Comparison of ENCODE assay signal across 8 cellular contexts in the genomic region with DNA sequence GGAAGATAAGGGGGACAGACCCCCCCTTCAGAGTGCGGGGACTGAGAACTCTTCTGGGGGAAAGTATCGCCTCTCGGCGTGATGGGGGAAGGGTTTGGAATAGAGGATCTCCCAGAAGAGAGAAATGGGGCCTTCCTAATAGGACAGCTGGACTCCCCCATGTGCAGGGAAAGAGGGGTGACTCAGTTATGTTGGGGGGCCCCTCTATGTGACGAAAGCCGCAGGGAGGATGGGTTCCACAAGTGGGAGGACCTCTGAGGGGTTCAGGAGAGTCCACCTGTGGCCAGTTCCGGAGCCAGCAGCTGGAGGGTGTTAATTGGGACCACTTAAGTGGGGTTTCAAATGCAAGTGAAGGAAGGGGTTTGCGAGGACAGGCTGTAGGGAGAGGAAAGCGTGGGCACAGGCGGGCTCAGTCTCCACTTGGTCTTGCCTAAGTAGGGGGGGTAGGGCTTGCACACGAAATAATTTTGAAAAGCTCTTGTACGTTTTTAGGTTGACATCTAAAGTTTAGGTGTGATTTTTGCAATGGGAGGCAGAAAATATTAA. TPM values are rescaled to one million over a fixed set of nuclear protein-coding genes. Genes with fewer than 3 reads are reported as not detected.
DNase-seq lines count a peak whose midpoint lies in the region; ATAC-seq and TF ChIP-seq lines count a peak whose summit lies in the region.

No MANE protein-coding gene starts in this region.

- peak overlapping the region; percentile 72; the same call in 1 of the 2 replicates for H3K9ac ChIP-seq in SK-N-SH
- H3K9ac ChIP-seq in NT2/D1 (ENCODE audit: insufficient read length, low read depth) = peak overlapping the region; percentile 88

- CTCF ChIA-PET in SK-N-SH (lab: Yijun Ruan, JAX) = no interaction called here

- 9% methylated on average over 11 of the region's 12 CpGs for WGBS in SK-N-SH (ENCODE audit: low lambda C conversion rate)
- WGBS in esophagus, 2 donors = 2 to 30% methylated on average over 12 of the region's 12 CpGs
- WGBS in prostate gland = under 1% methylated on average over 12 of the region's 12 CpGs

- TF ChIP-seq CTCF in SK-N-SH (IDR thresholded peaks at IDR 0.05) = no peak
- no peak for TF ChIP-seq CTCF in prostate gland (IDR thresholded peaks at IDR 0.05)

- H3K9me3 ChIP-seq in SK-N-SH (no peaks in the 10 kb centered on the region), NT2/D1 (ENCODE audit: insufficient read depth, low read length) (no peaks in the 10 kb centered on the region), esophagus (ENCODE audit: control insufficient read depth in 2 of 2, insufficient read depth in 1 of 2, low read depth in 1 of 2, low read length in 1 of 2) (no peaks in the 10 kb centered on the region), prostate gland (no peaks in the 10 kb centered on the region)

- peaks cover 20% of the 10 kb centered on the region for H3K79me2 ChIP-seq in SK-N-SH (ENCODE audit: insufficient read depth)

- peak overlapping the region; percentile 69 for H3K4me2 ChIP-seq in SK-N-SH

- TF ChIP-seq RAD21 in SK-N-SH (IDR thresholded peaks at IDR 0.05; ENCODE audit: low read length) = no peak

- H3K4me1 ChIP-seq in SK-N-SH (ENCODE audit: control insufficient read depth in 1 of 2, insufficient read depth in 2 of 2, low read depth in 1 of 2, low read length in 1 of 2) = peaks cover 0 to 18% of the 10 kb centered on the region in 2 experiments; a peak in 1 of 4 replicates
- peaks cover 22% of the 10 kb centered on the region for H3K4me1 ChIP-seq in NT2/D1 (ENCODE audit: insufficient read depth, insufficient read length)
- H3K4me1 ChIP-seq in esophagus (ENCODE audit: control insufficient read depth in 2 of 2, insufficient read depth in 2 of 2, low read length in 1 of 2) = peaks cover 0 to 8% of the 10 kb centered on the region in 2 donors
- H3K4me1 ChIP-seq in prostate gland (replicated peaks) = no peaks in the 10 kb centered on the region

- DNase-seq in SK-N-SH (no peak), NT2/D1 (ENCODE audit: low read depth, low spot score) (no peak), prostate gland (ENCODE audit: low spot score) (no peak), NCI-H1694 (lab: John Stamatoyannopoulos, UW) (no peak), HUDEP-2 (lab: John Stamatoyannopoulos, UW; ENCODE audit: unreplicated experiment in 76 of 76) (no peak), occipital lobe (lab: John Stamatoyannopoulos, UW) (no peak)

- H3F3A ChIP-seq in SK-N-SH (replicated peaks; ENCODE audit: insufficient read depth) = no peaks in the 10 kb centered on the region

- peaks cover 0 to 7% of the 10 kb centered on the region in 2 experiments for H3K36me3 ChIP-seq in SK-N-SH (replicated peaks in 1 of 2; ENCODE audit: control insufficient read depth in 1 of 2, insufficient read depth in 2 of 2, low read length in 1 of 2)
- peaks cover 38% of the 10 kb centered on the region for H3K36me3 ChIP-seq in NT2/D1 (ENCODE audit: insufficient read depth, insufficient read length, low read length)
- peaks cover 0 to 19% of the 10 kb centered on the region in 2 donors for H3K36me3 ChIP-seq in esophagus (ENCODE audit: control insufficient read depth in 2 of 2, insufficient read depth in 2 of 2, low read length in 1 of 2)
- no peaks in the 10 kb centered on the region for H3K36me3 ChIP-seq in prostate gland

- no peak for TF ChIP-seq EP300 in SK-N-SH (IDR thresholded peaks at IDR 0.05; ENCODE audit: borderline replicate concordance in 1 of 2, low read depth in 1 of 2, low read length in 1 of 2)

- H3K9me2 ChIP-seq in SK-N-SH = no peaks in the 10 kb centered on the region

- H3K27me3 ChIP-seq in SK-N-SH (ENCODE audit: insufficient read depth) = peaks cover 10% of the 10 kb centered on the region; the same call in 1 of the 2 replicates
- peaks cover 28% of the 10 kb centered on the region for H3K27me3 ChIP-seq in NT2/D1 (ENCODE audit: insufficient read depth, insufficient read length)
- no peaks in the 10 kb centered on the region for H3K27me3 ChIP-seq in esophagus (ENCODE audit: control insufficient read depth in 1 of 2, insufficient read depth in 2 of 2, low read length in 2 of 2)
- H3K27me3 ChIP-seq in prostate gland (replicated peaks; ENCODE audit: insufficient read depth) = no peaks in the 10 kb centered on the region

- no peaks in the 10 kb centered on the region for H4K20me1 ChIP-seq in SK-N-SH (ENCODE audit: insufficient read depth)

- TF ChIP-seq POLR2A in prostate gland (IDR thresholded peaks at IDR 0.05) = no peak

- POLR2A ChIA-PET in SK-N-SH (lab: Yijun Ruan, JAX) = no interaction called here

- H3K4me3 ChIP-seq in SK-N-SH (ENCODE audit: low read depth in 2 of 2, low read length in 1 of 2) = peak overlapping the region; percentile 56 to 60
- H3K4me3 ChIP-seq in NT2/D1 (ENCODE audit: insufficient read length, low read depth) = peak overlapping the region; percentile 81
- peak overlapping the region; percentile 59 to 60 for H3K4me3 ChIP-seq in esophagus (ENCODE audit: low read depth in 1 of 2, low read length in 2 of 2)
- H3K4me3 ChIP-seq in prostate gland = peak overlapping the region; percentile 46 to 63

- intact Hi-C loops in prostate gland (cut with DNase I) = loop anchor here (2.0 to 10.0 kb wide), 2 partner anchors 40 to 108 kb away; partner anchors contain the start of gene HDAC6

- no peak for ATAC-seq in SK-N-SH treated with all-trans-retinoic acid at 6 μM for 48 hours

- H2AFZ ChIP-seq in SK-N-SH (ENCODE audit: low read depth) = no peak overlapping the region

- H3K27ac ChIP-seq in SK-N-SH (ENCODE audit: low read depth in 2 of 2, low read length in 1 of 2) (peak overlapping the region in 1 of 2 experiments; percentile 62; a peak in 3 of 4 replicates), esophagus (ENCODE audit: low read depth in 2 of 2, low read length in 1 of 2) (no peak overlapping the region), prostate gland (peak overlapping the region in 1 of 2 donors; percentile 83)

TF ChIP-seq in SK-N-SH, 30 proteins besides CTCF, POLR2A, EP300 and RAD21 (continues in another document):
- no peak for TF ChIP-seq SIN3A (IDR thresholded peaks at IDR 0.05; ENCODE audit: borderline replicate concordance, low read depth, low read length)
- no peak for TF ChIP-seq PBX3 (IDR thresholded peaks at IDR 0.05)
- TF ChIP-seq NRF1 (IDR thresholded peaks at IDR 0.05; ENCODE audit: low read depth, low read length) = no peak
- no peak for TF ChIP-seq YY1 (IDR thresholded peaks at IDR 0.05; ENCODE audit: low read depth)
- TF ChIP-seq CHD2 (IDR thresholded peaks at IDR 0.05; ENCODE audit: low read length, partially characterized antibody) = no peak
- no peak for TF ChIP-seq NFIC (IDR thresholded peaks at IDR 0.05; ENCODE audit: borderline replicate concordance)
- TF ChIP-seq RXRA (IDR thresholded peaks at IDR 0.05; ENCODE audit: borderline replicate concordance, low read depth) = no peak
- TF ChIP-seq POLR2AphosphoS5 (IDR thresholded peaks at IDR 0.05; ENCODE audit: low read depth, low read length) = no peak
- TF ChIP-seq GABPA (IDR thresholded peaks at IDR 0.05; ENCODE audit: low read depth) = peak; percentile 37; the same call in 1 of the 2 replicates
- no peak for TF ChIP-seq TCF12 (IDR thresholded peaks at IDR 0.05)
- TF ChIP-seq TAF1 (IDR thresholded peaks at IDR 0.05; ENCODE audit: borderline replicate concordance, low read depth, low read length) = no peak; the same call in 1 of the 2 replicates

TF ChIP-seq in SK-N-SH treated with all-trans-retinoic acid at 6 μM for 48 hours, 23 proteins besides CTCF, POLR2A, EP300 and RAD21 (continues in another document):
- TF ChIP-seq, protein P1, sequence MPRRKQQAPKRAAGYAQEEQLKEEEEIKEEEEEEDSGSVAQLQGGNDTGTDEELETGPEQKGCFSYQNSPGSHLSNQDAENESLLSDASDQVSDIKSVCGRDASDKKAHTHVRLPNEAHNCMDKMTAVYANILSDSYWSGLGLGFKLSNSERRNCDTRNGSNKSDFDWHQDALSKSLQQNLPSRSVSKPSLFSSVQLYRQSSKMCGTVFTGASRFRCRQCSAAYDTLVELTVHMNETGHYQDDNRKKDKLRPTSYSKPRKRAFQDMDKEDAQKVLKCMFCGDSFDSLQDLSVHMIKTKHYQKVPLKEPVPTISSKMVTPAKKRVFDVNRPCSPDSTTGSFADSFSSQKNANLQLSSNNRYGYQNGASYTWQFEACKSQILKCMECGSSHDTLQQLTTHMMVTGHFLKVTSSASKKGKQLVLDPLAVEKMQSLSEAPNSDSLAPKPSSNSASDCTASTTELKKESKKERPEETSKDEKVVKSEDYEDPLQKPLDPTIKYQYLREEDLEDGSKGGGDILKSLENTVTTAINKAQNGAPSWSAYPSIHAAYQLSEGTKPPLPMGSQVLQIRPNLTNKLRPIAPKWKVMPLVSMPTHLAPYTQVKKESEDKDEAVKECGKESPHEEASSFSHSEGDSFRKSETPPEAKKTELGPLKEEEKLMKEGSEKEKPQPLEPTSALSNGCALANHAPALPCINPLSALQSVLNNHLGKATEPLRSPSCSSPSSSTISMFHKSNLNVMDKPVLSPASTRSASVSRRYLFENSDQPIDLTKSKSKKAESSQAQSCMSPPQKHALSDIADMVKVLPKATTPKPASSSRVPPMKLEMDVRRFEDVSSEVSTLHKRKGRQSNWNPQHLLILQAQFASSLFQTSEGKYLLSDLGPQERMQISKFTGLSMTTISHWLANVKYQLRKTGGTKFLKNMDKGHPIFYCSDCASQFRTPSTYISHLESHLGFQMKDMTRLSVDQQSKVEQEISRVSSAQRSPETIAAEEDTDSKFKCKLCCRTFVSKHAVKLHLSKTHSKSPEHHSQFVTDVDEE (CRISPR knock-in tag; IDR thresholded peaks at IDR 0.05) = no peak
- TF ChIP-seq GLIS3 (CRISPR knock-in tag; IDR thresholded peaks at IDR 0.05) (no peak), ZFP30 (CRISPR knock-in tag; IDR thresholded peaks at IDR 0.05) (no peak), ZFP3 (CRISPR knock-in tag; IDR thresholded peaks at IDR 0.05) (no peak), RARB (CRISPR knock-in tag; IDR thresholded peaks at IDR 0.05) (no peak), SNAI2 (CRISPR knock-in tag; IDR thresholded peaks at IDR 0.05) (no peak), BACH2 (CRISPR knock-in tag; IDR thresholded peaks at IDR 0.05; ENCODE audit: borderline replicate concordance) (no peak)

RNA-seq across cellular contexts. Expression of gene SUV39H1, which starts 0.7 kb away (rescaled TPM):
- 6.3 and 8.5 TPM in 2 replicates for polyA plus RNA-seq in SK-N-SH (2012; rRNA removed)
- polyA plus RNA-seq in SK-N-SH (2012; cell fraction: cytosol; rRNA removed) = 3.4 and 5.4 TPM in 2 replicates
- 17.2 and 21.9 TPM in 2 replicates for polyA plus RNA-seq in SK-N-SH (2012; cell fraction: nucleus; rRNA removed)
- polyA plus RNA-seq in esophagus = 1 to 10 TPM; 5.6 to 5.8 TPM
- total RNA-seq in prostate gland = 1 to 10 TPM; 7.4 to 9.1 TPM
- 2.8 TPM for total RNA-seq in occipital lobe

RNA-seq across cellular contexts. Expression of gene WAS, which starts 13.7 kb away (rescaled TPM):
- polyA plus RNA-seq in SK-N-SH (2012; rRNA removed) (0.24 and 0.30 TPM in 2 replicates), esophagus (1 to 10 TPM; 1.7 to 1.8 TPM)
- polyA plus RNA-seq in SK-N-SH (2012; cell fraction: cytosol; rRNA removed) = 0.06 and 0.14 TPM in 2 replicates
- polyA plus RNA-seq in SK-N-SH (2012; cell fraction: nucleus; rRNA removed) = 0.81 and 1.1 TPM in 2 replicates
- total RNA-seq in prostate gland (10 to 100 TPM in 1 of 2 donors, 1 to 10 TPM in 1; 2.5 to 10.5 TPM), occipital lobe (0.16 TPM)
